25 cellular contexts compared by ENCODE assay signal in the genomic region with DNA sequence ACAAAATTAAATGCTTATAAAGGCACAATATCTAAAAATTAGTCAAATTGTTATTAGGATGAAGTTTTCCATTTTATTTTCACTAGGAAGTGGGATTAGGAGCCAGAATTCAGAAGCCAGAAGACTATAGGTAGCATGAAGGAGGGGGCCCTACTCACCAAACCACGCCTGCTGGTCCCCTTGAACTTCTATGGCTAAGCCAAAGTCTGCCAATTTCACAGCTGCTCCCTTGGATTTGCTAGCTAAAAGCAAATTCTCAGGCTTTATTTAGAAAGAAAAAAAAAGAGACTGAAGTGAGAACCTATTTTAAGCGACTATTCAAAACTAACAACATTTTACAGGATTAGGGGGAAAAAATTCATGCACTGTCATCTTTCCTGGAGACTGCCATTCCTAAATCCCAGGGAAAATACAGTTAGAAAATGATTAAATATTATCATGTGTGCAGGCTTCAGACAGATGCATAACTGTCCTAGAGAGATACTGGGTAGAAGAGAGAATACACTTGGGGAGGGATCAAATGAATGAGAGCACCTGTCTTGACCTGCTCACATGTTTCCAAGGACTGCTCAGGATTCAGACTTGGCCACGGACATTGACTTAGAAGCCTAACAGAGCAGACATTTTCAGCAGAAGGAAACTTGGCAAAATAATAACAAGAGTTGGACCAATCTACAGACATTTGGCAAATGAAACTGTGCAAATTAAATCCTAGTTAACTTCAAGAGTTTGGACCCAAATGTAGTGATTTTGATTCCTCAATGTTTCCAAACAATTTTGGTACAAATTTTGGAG.
DNase-seq lines count a peak whose midpoint lies in the region; ATAC-seq and TF ChIP-seq lines count a peak whose summit lies in the region.
"Had no signal": no experiment of that assay in that cellular context is flagged by ENCODE, and none has a peak within 500 bp of the region (broad histone marks: within the 10 kb centered on the region; RNA-seq: fewer than 3 reads in every experiment).

No MANE protein-coding gene starts in this region.

- ATAC-seq in GM19324 (IDR thresholded peaks at IDR 0.05; ENCODE audit: low FRiP score, unreplicated experiment), result no peak
- ATAC-seq: CD8-positive, alpha-beta T cell; HCT116; left colon had no signal

- DNase-seq in NCI-H1694 treated with DMSO at 0.1 percent for 48 hours (lab: John Stamatoyannopoulos, UW) (peak; percentile 16), NCI-H1694 (lab: John Stamatoyannopoulos, UW) (no peak), fibroblast of the aortic adventitia (ENCODE audit: low read depth) (peak; percentile 38), myocyte (ENCODE audit: low read depth) (peak; percentile 73), superior temporal gyrus (ENCODE audit: extremely low spot score) (peak; percentile 56), RKO (ENCODE audit: low spot score) (no peak)
- DNase-seq in stimulated activated CD4-positive, alpha-beta T cell treated with anti-CD3 and anti-CD28 coated beads, Interleukin-2, amount 100 ng/mL, for 24 hours, result no peak
- DNase-seq: 8988T; activated CD4-positive, alpha-beta T cell treated with anti-CD3 and anti-CD28 coated beads for 1 hour; activated naive CD4-positive, alpha-beta T cell treated with Interleukin-2 at 50 U/mL for 16 hours; activated T-cell treated with anti-CD3 and anti-CD28 coated beads, Interleukin-2, amount 50 U/mL, for 24 hours; CD8-positive, alpha-beta T cell; DMS53; esophagus squamous epithelium; GF-D8; left colon; MV-4-11; NCI-H2227 treated with DMSO at 0.1 percent for 48 hours; stimulated activated CD4-positive, alpha-beta T cell treated with anti-CD3 and anti-CD28 coated beads, Interleukin-4, amount 100 ng/mL, for 1 hour; T-helper 1 cell; trophoblast cell had no signal

- H3K4me3 ChIP-seq in fibroblast of the aortic adventitia (ENCODE audit: low read depth, low read length), result no peak overlapping the region
- H3K4me3 ChIP-seq: esophagus squamous epithelium, prostate gland, smooth muscle cell had no signal

- TF ChIP-seq CTCF in fibroblast of the aortic adventitia (IDR thresholded peaks at IDR 0.05; ENCODE audit: insufficient read depth, low read length), result no peak

Comparison
In these comparisons a context has a peak if more than half of its experiments do, and no peak if none do; other contexts are left out.
1. DNase-seq: peak in NCI-H1694 treated with DMSO at 0.1 percent for 48 hours (single experiment), fibroblast of the aortic adventitia (single experiment), myocyte (single experiment) and superior temporal gyrus (single experiment); none in NCI-H1694 (single experiment), stimulated activated CD4-positive, alpha-beta T cell treated with anti-CD3 and anti-CD28 coated beads, Interleukin-2, amount 100 ng/mL, for 24 hours (0 of 2) and RKO (single experiment).